Comparison of ENCODE assay signal across 8 cellular contexts in genomic region chr7:150368098-150368883, GRCh38. TPM values are rescaled to one million over a fixed set of nuclear protein-coding genes. Genes with fewer than 3 reads are reported as not detected.
DNase-seq lines count a peak whose midpoint lies in the region; FAIRE-seq and TF ChIP-seq lines count a peak whose summit lies in the region.

Gene REPIN1 (plus strand): TSS chr7:150368822. CDS start chr7:150369712, 890 bp downstream.

- peak; percentile 4; the same call in 1 of the 2 replicates for TF ChIP-seq RAD21 in SK-N-SH (IDR thresholded peaks at IDR 0.05; ENCODE audit: low read length)

- H3K36me3 ChIP-seq in MG63: no peaks in the 10 kb centered on the region; the same call in 1 of the 2 replicates
- H3K36me3 ChIP-seq in SK-N-SH (replicated peaks in 1 of 2; ENCODE audit: control insufficient read depth in 1 of 2, insufficient read depth in 2 of 2, low read length in 1 of 2): peaks cover 1 to 31% of the 10 kb centered on the region in 2 experiments

- peaks cover 52% of the 10 kb centered on the region for H3K4me1 Mint-ChIP-seq in activated naive CD4-positive, alpha-beta T cell treated with anti-CD3 and anti-CD28 coated beads, Interleukin-2, amount 10 ng/mL, durations not matched to agents 7 days and 5 days

- peak within 1 kb of the TSS; percentile 96 for H3K4me2 ChIP-seq in SK-N-SH

- H3K27ac ChIP-seq in SK-N-SH (ENCODE audit: low read depth in 2 of 2, low read length in 1 of 2) (peak within 1 kb of the TSS; percentile 72 to 96), substantia nigra (ENCODE audit: low read depth, low read length, poor library complexity, severe bottlenecking) (peak within 1 kb of the TSS; percentile 91)

- TF ChIP-seq POLR2A in H54 (IDR thresholded peaks at IDR 0.05; ENCODE audit: low read depth, low read length): peak; percentile 67

- H3K4me3 ChIP-seq in MG63 (peak within 1 kb of the TSS; percentile 74), SK-N-SH (ENCODE audit: low read depth in 2 of 2, low read length in 1 of 2) (peak within 1 kb of the TSS; percentile 70 to 77)

- peak within 1 kb of the TSS; percentile 93 for H3K9ac ChIP-seq in SK-N-SH

- H3K27me3 ChIP-seq in MG63 (no peaks in the 10 kb centered on the region), SK-N-SH (ENCODE audit: insufficient read depth) (no peaks in the 10 kb centered on the region)

- peak within 1 kb of the TSS; percentile 93 for H3K4me3 Mint-ChIP-seq in activated naive CD4-positive, alpha-beta T cell treated with anti-CD3 and anti-CD28 coated beads, Interleukin-2, amount 10 ng/mL, durations not matched to agents 7 days and 5 days

- no peaks in the 10 kb centered on the region for H3K9me3 ChIP-seq in MG63
- H3K9me3 ChIP-seq in SK-N-SH: no peaks in the 10 kb centered on the region

- H3K9me2 ChIP-seq in SK-N-SH: no peaks in the 10 kb centered on the region

- no peaks in the 10 kb centered on the region for H3K27me3 Mint-ChIP-seq in activated naive CD4-positive, alpha-beta T cell treated with anti-CD3 and anti-CD28 coated beads, Interleukin-2, amount 10 ng/mL, durations not matched to agents 7 days and 5 days

- H2AFZ ChIP-seq in SK-N-SH (ENCODE audit: low read depth): peak within 1 kb of the TSS; percentile 100

- CTCF ChIA-PET in SK-N-SH (lab: Yijun Ruan, JAX): interaction anchor here (0.7 to 7.4 kb wide), 8 partner anchors 11 to 643 kb away, joined by 3 to 57 read pairs (median 4); partner anchors contain the start of genes ACTR3C, LRRC61 and ZNF775
- CTCF ChIA-PET in activated naive CD4-positive, alpha-beta T cell treated with anti-CD3 and anti-CD28 coated beads, Interleukin-2, amount 10 ng/mL, durations not matched to agents 7 days and 5 days (lab: Charles Lee): interaction anchor here (0.9 to 2.0 kb wide), 2 partner anchors 10 to 12 kb away, joined by 5 to 6 read pairs; no protein-coding TSS in a partner anchor

- H3F3A ChIP-seq in SK-N-SH (replicated peaks; ENCODE audit: insufficient read depth): peaks cover 10% of the 10 kb centered on the region

- TF ChIP-seq EP300 in SK-N-SH (IDR thresholded peaks at IDR 0.05; ENCODE audit: borderline replicate concordance in 1 of 2, low read depth in 1 of 2, low read length in 1 of 2): peak in 1 of 2 experiments; percentile 57; a peak in 3 of 4 replicates

- POLR2A ChIA-PET in SK-N-SH (lab: Yijun Ruan, JAX): interaction anchor here (0.8 to 3.1 kb wide), 15 partner anchors 10 to 859 kb away, joined by 3 to 43 read pairs (median 4); partner anchors contain the start of genes ABCF2, ACTR3C, LRRC61 and ZNF775

- H3K79me2 ChIP-seq in SK-N-SH (ENCODE audit: insufficient read depth): peaks cover 43% of the 10 kb centered on the region

- peak; percentile 81 for DNase-seq in ELR (ENCODE audit: low read depth)
- DNase-seq in H54 (ENCODE audit: insufficient read length, low spot score): peak; percentile 76
- peak; percentile 87 for DNase-seq in MG63
- peak; percentile 99 for DNase-seq in SK-N-SH
- peak; percentile 86 for DNase-seq in activated naive CD4-positive, alpha-beta T cell treated with anti-CD3 and anti-CD28 coated beads, Interleukin-2, amount 10 ng/mL, durations not matched to agents 7 days and 5 days
- DNase-seq in germinal center (ENCODE audit: low spot score): peak; percentile 75
- peak; percentile 42 to 96 (median 85) for DNase-seq in nucleus accumbens (lab: John Stamatoyannopoulos, UW)
- DNase-seq in substantia nigra (lab: John Stamatoyannopoulos, UW): peak in 48 of 49 donors; percentile 27 to 92 (median 85)

- no peaks in the 10 kb centered on the region for H3K9me3 Mint-ChIP-seq in activated naive CD4-positive, alpha-beta T cell treated with anti-CD3 and anti-CD28 coated beads, Interleukin-2, amount 10 ng/mL, durations not matched to agents 7 days and 5 days

- no peaks in the 10 kb centered on the region for H4K20me1 ChIP-seq in SK-N-SH (ENCODE audit: insufficient read depth)

- peaks cover 15% of the 10 kb centered on the region for H3K36me3 Mint-ChIP-seq in activated naive CD4-positive, alpha-beta T cell treated with anti-CD3 and anti-CD28 coated beads, Interleukin-2, amount 10 ng/mL, durations not matched to agents 7 days and 5 days

- peaks cover 19 to 32% of the 10 kb centered on the region in 2 experiments for H3K4me1 ChIP-seq in SK-N-SH (ENCODE audit: control insufficient read depth in 1 of 2, insufficient read depth in 2 of 2, low read depth in 1 of 2, low read length in 1 of 2)

- peak within 1 kb of the TSS; percentile 91 for H3K27ac Mint-ChIP-seq in activated naive CD4-positive, alpha-beta T cell treated with anti-CD3 and anti-CD28 coated beads, Interleukin-2, amount 10 ng/mL, durations not matched to agents 7 days and 5 days

- TF ChIP-seq CTCF in SK-N-SH (IDR thresholded peaks at IDR 0.05): no peak

- 14% methylated on average over 36 of the region's 85 CpGs for WGBS in SK-N-SH (ENCODE audit: low lambda C conversion rate)

- no peak for FAIRE-seq in H54 (lab: Jason Lieb, UNC)

TF ChIP-seq in SK-N-SH, 30 proteins besides CTCF, POLR2A, EP300 and RAD21 (continues in another document):
- TF ChIP-seq NRF1 (IDR thresholded peaks at IDR 0.05; ENCODE audit: low read depth, low read length): peak; percentile 34; the same call in 1 of the 2 replicates
- TF ChIP-seq, protein P1, sequence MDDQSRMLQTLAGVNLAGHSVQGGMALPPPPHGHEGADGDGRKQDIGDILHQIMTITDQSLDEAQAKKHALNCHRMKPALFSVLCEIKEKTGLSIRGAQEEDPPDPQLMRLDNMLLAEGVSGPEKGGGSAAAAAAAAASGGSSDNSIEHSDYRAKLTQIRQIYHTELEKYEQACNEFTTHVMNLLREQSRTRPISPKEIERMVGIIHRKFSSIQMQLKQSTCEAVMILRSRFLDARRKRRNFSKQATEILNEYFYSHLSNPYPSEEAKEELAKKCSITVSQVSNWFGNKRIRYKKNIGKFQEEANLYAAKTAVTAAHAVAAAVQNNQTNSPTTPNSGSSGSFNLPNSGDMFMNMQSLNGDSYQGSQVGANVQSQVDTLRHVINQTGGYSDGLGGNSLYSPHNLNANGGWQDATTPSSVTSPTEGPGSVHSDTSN (IDR thresholded peaks at IDR 0.05): no peak
- TF ChIP-seq, protein P2, sequence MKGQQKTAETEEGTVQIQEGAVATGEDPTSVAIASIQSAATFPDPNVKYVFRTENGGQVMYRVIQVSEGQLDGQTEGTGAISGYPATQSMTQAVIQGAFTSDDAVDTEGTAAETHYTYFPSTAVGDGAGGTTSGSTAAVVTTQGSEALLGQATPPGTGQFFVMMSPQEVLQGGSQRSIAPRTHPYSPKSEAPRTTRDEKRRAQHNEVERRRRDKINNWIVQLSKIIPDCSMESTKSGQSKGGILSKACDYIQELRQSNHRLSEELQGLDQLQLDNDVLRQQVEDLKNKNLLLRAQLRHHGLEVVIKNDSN (IDR thresholded peaks at IDR 0.05; ENCODE audit: borderline replicate concordance, low read depth): peak; percentile 95
- TF ChIP-seq, protein P3, sequence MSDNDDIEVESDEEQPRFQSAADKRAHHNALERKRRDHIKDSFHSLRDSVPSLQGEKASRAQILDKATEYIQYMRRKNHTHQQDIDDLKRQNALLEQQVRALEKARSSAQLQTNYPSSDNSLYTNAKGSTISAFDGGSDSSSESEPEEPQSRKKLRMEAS (IDR thresholded peaks at IDR 0.05; ENCODE audit: low read depth): peak; percentile 96
- TF ChIP-seq JUND (IDR thresholded peaks at IDR 0.05): no peak
- TF ChIP-seq, protein P4, sequence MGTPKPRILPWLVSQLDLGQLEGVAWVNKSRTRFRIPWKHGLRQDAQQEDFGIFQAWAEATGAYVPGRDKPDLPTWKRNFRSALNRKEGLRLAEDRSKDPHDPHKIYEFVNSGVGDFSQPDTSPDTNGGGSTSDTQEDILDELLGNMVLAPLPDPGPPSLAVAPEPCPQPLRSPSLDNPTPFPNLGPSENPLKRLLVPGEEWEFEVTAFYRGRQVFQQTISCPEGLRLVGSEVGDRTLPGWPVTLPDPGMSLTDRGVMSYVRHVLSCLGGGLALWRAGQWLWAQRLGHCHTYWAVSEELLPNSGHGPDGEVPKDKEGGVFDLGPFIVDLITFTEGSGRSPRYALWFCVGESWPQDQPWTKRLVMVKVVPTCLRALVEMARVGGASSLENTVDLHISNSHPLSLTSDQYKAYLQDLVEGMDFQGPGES (IDR thresholded peaks at IDR 0.05; ENCODE audit: low read depth, low read length): no peak
- TF ChIP-seq RCOR1 (IDR thresholded peaks at IDR 0.05; ENCODE audit: low read length): peak; percentile 47; the same call in 1 of the 2 replicates
- TF ChIP-seq YY1 (IDR thresholded peaks at IDR 0.05; ENCODE audit: low read depth): peak; percentile 42; the same call in 1 of the 2 replicates
- TF ChIP-seq TCF12 (IDR thresholded peaks at IDR 0.05): 0 out of 2 replicates have a peak, but pooled peaks have one; percentile 1
- TF ChIP-seq ELF1 (IDR thresholded peaks at IDR 0.05): peak; percentile 53; the same call in 1 of the 2 replicates
- TF ChIP-seq TAF1 (IDR thresholded peaks at IDR 0.05; ENCODE audit: borderline replicate concordance, low read depth, low read length): peak; percentile 84; the same call in 1 of the 2 replicates
- TF ChIP-seq POLR2AphosphoS5 (IDR thresholded peaks at IDR 0.05; ENCODE audit: low read depth, low read length): peak; percentile 64
- no peak; the same call in none of the 2 replicates for TF ChIP-seq MXI1 (IDR thresholded peaks at IDR 0.05; ENCODE audit: low read depth, low read length)
- peak; percentile 60 for TF ChIP-seq NFIC (IDR thresholded peaks at IDR 0.05; ENCODE audit: borderline replicate concordance)
- TF ChIP-seq, protein P5, sequence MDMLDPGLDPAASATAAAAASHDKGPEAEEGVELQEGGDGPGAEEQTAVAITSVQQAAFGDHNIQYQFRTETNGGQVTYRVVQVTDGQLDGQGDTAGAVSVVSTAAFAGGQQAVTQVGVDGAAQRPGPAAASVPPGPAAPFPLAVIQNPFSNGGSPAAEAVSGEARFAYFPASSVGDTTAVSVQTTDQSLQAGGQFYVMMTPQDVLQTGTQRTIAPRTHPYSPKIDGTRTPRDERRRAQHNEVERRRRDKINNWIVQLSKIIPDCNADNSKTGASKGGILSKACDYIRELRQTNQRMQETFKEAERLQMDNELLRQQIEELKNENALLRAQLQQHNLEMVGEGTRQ (IDR thresholded peaks at IDR 0.05; ENCODE audit: borderline replicate concordance, low read depth, low read length): peak; percentile 87
- 0 out of 2 replicates have a peak, but pooled peaks have one; percentile 24 for TF ChIP-seq RXRA (IDR thresholded peaks at IDR 0.05; ENCODE audit: borderline replicate concordance, low read depth)
- no peak; the same call in 1 of the 2 replicates for TF ChIP-seq SMC3 (IDR thresholded peaks at IDR 0.05; ENCODE audit: low read depth, low read length)
- TF ChIP-seq CHD2 (IDR thresholded peaks at IDR 0.05; ENCODE audit: low read length, partially characterized antibody): peak; percentile 92
- no peak for TF ChIP-seq MEF2A (IDR thresholded peaks at IDR 0.05; ENCODE audit: borderline replicate concordance, low read depth)
- TF ChIP-seq TEAD4 (IDR thresholded peaks at IDR 0.05; ENCODE audit: borderline replicate concordance, insufficient read depth): no peak

RNA-seq across cellular contexts. Expression of gene REPIN1, which starts in this region (rescaled TPM):
- total RNA-seq in MG63 (2014; rRNA removed; shearing (Covaris generic); ENCODE audit: low replicate concordance): 43.6 and 64.7 TPM in 2 replicates
- polyA plus RNA-seq in SK-N-SH (2012; rRNA removed): 87.5 and 91.6 TPM in 2 replicates
- polyA plus RNA-seq in SK-N-SH (2012; cell fraction: cytosol; rRNA removed): 49.6 and 70.3 TPM in 2 replicates
- polyA plus RNA-seq in SK-N-SH (2012; cell fraction: nucleus; rRNA removed): 254 and 314 TPM in 2 replicates

Comparison
In these comparisons a context has a peak if more than half of its experiments do, and no peak if none do; other contexts are left out.
1. Peak in every context shown above with its lines: DNase-seq, H3K4me3 ChIP-seq and H3K27ac ChIP-seq.